ENCODE assay signal across 2 cellular contexts in genomic region chr5:82023530-82024095, GRCh38.
TF ChIP-seq lines count a peak whose summit lies in the region.

No MANE protein-coding gene starts in this region.

TF ChIP-seq in IMR-90, 13 proteins besides CTCF, POLR2A, EP300 and RAD21:
- TF ChIP-seq SMC3 (IDR thresholded peaks at IDR 0.05; ENCODE audit: low read depth, low read length) (no peak), MAZ (IDR thresholded peaks at IDR 0.05; ENCODE audit: borderline replicate concordance, low read depth, low read length) (no peak), CHD1 (IDR thresholded peaks at IDR 0.05; ENCODE audit: low read depth, low read length) (no peak), RFX5 (IDR thresholded peaks at IDR 0.05; ENCODE audit: low read depth, low read length) (no peak), USF2 (IDR thresholded peaks at IDR 0.05; ENCODE audit: low read depth, low read length) (no peak), CEBPB (IDR thresholded peaks at IDR 0.05; ENCODE audit: low read depth, low read length) (peak; percentile 87)
- TF ChIP-seq, protein P1, sequence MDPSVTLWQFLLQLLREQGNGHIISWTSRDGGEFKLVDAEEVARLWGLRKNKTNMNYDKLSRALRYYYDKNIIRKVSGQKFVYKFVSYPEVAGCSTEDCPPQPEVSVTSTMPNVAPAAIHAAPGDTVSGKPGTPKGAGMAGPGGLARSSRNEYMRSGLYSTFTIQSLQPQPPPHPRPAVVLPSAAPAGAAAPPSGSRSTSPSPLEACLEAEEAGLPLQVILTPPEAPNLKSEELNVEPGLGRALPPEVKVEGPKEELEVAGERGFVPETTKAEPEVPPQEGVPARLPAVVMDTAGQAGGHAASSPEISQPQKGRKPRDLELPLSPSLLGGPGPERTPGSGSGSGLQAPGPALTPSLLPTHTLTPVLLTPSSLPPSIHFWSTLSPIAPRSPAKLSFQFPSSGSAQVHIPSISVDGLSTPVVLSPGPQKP (IDR thresholded peaks at IDR 0.05; ENCODE audit: borderline replicate concordance, low read depth, low read length) = no peak
TF ChIP-seq in IMR-90: peak in this region for 1.

TF ChIP-seq in endothelial cell of umbilical vein, 7 proteins besides CTCF, POLR2A, EP300 and RAD21:
- TF ChIP-seq GATA2 (IDR thresholded peaks at IDR 0.05; ENCODE audit: insufficient read depth, insufficient read length, low read depth, low read length) (no peak), FOS (IDR thresholded peaks at IDR 0.05; ENCODE audit: borderline replicate concordance, insufficient read depth, low read length) (no peak), POLR2AphosphoS5 (IDR thresholded peaks at IDR 0.05; ENCODE audit: insufficient read depth, low read depth, low read length) (no peak), MAX (IDR thresholded peaks at IDR 0.05; ENCODE audit: insufficient read depth, insufficient read length) (no peak), EZH2 (IDR thresholded peaks at IDR 0.05; ENCODE audit: borderline replicate concordance, low read depth, low read length, severe bottlenecking) (no peak), JUN (IDR thresholded peaks at IDR 0.05; ENCODE audit: borderline replicate concordance, insufficient read depth, insufficient read length, low read depth) (no peak), MYC (IDR thresholded peaks at IDR 0.05; ENCODE audit: low read depth, low read length) (no peak)
